In the genomic region with DNA sequence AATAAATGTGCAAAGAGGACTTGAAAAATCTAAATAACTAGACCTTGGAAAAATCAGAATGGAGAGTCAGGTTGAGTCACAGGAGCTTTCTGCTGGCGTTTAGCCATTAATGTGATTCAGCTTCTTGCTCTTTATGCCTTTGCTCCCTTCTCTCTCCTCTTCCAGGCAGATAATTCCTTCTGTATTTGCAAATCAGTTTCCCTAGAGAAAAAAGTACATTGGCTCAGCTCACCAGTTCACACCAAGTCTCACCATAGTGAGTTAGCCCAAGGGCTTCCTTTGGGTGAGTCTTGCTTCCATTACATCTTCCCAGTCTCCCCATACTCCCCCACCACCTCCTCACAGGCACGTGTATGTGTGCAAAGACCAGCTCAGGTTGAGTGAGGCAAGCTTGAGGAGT, we compare ENCODE assay signal across 16 cellular contexts.
DNase-seq lines count a peak whose midpoint lies in the region; ATAC-seq, FAIRE-seq and TF ChIP-seq lines count a peak whose summit lies in the region.
"Had no signal": no experiment of that assay in that cellular context is flagged by ENCODE, and none has a peak within 500 bp of the region (broad histone marks: within the 10 kb centered on the region; RNA-seq: fewer than 3 reads in every experiment).

No MANE protein-coding gene starts in this region.

- H3K36me3 Mint-ChIP-seq in T-helper 2 cell treated with Interferon-gamma antibody and Interleukin-4, amounts not matched to agents 5 μg/mL and 100 μg/mL, for 36 hours (ENCODE audit: low read depth), result no peaks in the 10 kb centered on the region
- no peaks in the 10 kb centered on the region for H3K36me3 Mint-ChIP-seq in activated T-cell treated with anti-CD3 and anti-CD28 coated beads, Interleukin-2, amount 50 U/mL, for 72 hours (ENCODE audit: insufficient read depth in 2 of 2)

- H2AFZ ChIP-seq in osteoblast (ENCODE audit: low read length), result peak overlapping the region; percentile 75

- BruUV-seq in Panc1 (replicated peaks; lab: Mats Ljungman, UMichigan), result no TSS peak

- H3K9me3 ChIP-seq in Panc1 (ENCODE audit: control insufficient read depth, insufficient read depth, low read depth, low read length), result no peaks in the 10 kb centered on the region
- H3K9me3 ChIP-seq in osteoblast (ENCODE audit: low read depth, low read length), result no peaks in the 10 kb centered on the region
- H3K9me3 ChIP-seq: gastrocnemius medialis had no signal

- no peak for TF ChIP-seq CTCF in Panc1 (IDR thresholded peaks at IDR 0.05)
- TF ChIP-seq CTCF in epithelial cell of esophagus (IDR thresholded peaks at IDR 0.05; ENCODE audit: insufficient read depth, low read depth, low read length, missing control alignments), result no peak
- TF ChIP-seq CTCF in osteoblast (IDR thresholded peaks at IDR 0.05; ENCODE audit: extremely low read depth, low read depth, low read length), result no peak

- H3K27me3 ChIP-seq in Panc1 (ENCODE audit: control insufficient read depth, insufficient read depth, low read length) (0 out of 2 replicates have a peak, but pooled peaks cover 3% of the 10 kb centered on the region), osteoblast (ENCODE audit: insufficient read depth, low read length) (peaks cover 5% of the 10 kb centered on the region)
- H3K27me3 ChIP-seq: gastrocnemius medialis had no signal

- peak; percentile 90 for DNase-seq in EH (ENCODE audit: low read depth)
- DNase-seq in Panc1 (ENCODE audit: low read depth, low spot score), result peak; percentile 25
- peak; percentile 91 for DNase-seq in epithelial cell of esophagus (ENCODE audit: low read depth)
- peak; percentile 85 for DNase-seq in osteoblast (ENCODE audit: insufficient read length, low spot score, missing footprints)
- DNase-seq in frontal cortex (ENCODE audit: low spot score in 2 of 2), result no peak
- DNase-seq in T-helper 2 cell treated with Interferon-gamma antibody and Interleukin-4, amounts not matched to agents 5 μg/mL and 100 μg/mL, for 36 hours (ENCODE audit: low spot score), result no peak
- DNase-seq in activated T-cell treated with anti-CD3 and anti-CD28 coated beads, Interleukin-2, amount 50 U/mL, for 72 hours, result no peak
- no peak for DNase-seq in SHP77 (lab: John Stamatoyannopoulos, UW)
- DNase-seq: activated CD8-positive, alpha-beta memory T cell treated with anti-CD3 and anti-CD28 coated beads, Interleukin-2, amount 50 U/mL, for 4 hours; anterior cingulate cortex; Calu3; gastrocnemius medialis; posterior cingulate gyrus; T-helper 9 cell had no signal

- H3K27ac ChIP-seq in Panc1 (ENCODE audit: low read length) (no peak overlapping the region), osteoblast (ENCODE audit: low read depth, low read length) (peak overlapping the region; percentile 79)
- H3K27ac ChIP-seq: gastrocnemius medialis had no signal

- CTCF ChIA-PET in Panc1 (lab: Charles Lee), result no interaction called here

- peaks cover 1% of the 10 kb centered on the region for H3K4me1 Mint-ChIP-seq in T-helper 2 cell treated with Interferon-gamma antibody and Interleukin-4, amounts not matched to agents 5 μg/mL and 100 μg/mL, for 36 hours (ENCODE audit: low read depth)
- H3K4me1 Mint-ChIP-seq in activated T-cell treated with anti-CD3 and anti-CD28 coated beads, Interleukin-2, amount 50 U/mL, for 72 hours (ENCODE audit: low read depth), result no peaks in the 10 kb centered on the region

- FAIRE-seq in frontal cortex (lab: Jason Lieb, UNC), result no peak
- FAIRE-seq: GM12878 had no signal

- POLR2A ChIA-PET in Panc1 (lab: Charles Lee), result no interaction called here

- no peaks in the 10 kb centered on the region for H3K4me1 ChIP-seq in Panc1 (ENCODE audit: control insufficient read depth, insufficient read depth, low read length)
- H3K4me1 ChIP-seq in osteoblast (ENCODE audit: insufficient read depth, low read length), result peaks cover 15% of the 10 kb centered on the region
- H3K4me1 ChIP-seq: gastrocnemius medialis had no signal

- H3K4me2 ChIP-seq in osteoblast (ENCODE audit: insufficient read depth, low read length), result peak overlapping the region; percentile 46

- H3K9me3 Mint-ChIP-seq in T-helper 2 cell treated with Interferon-gamma antibody and Interleukin-4, amounts not matched to agents 5 μg/mL and 100 μg/mL, for 36 hours, result no peaks in the 10 kb centered on the region
- H3K9me3 Mint-ChIP-seq in activated T-cell treated with anti-CD3 and anti-CD28 coated beads, Interleukin-2, amount 50 U/mL, for 72 hours, result no peaks in the 10 kb centered on the region

- no peak overlapping the region for H3K4me3 Mint-ChIP-seq in T-helper 2 cell treated with Interferon-gamma antibody and Interleukin-4, amounts not matched to agents 5 μg/mL and 100 μg/mL, for 36 hours
- no peak overlapping the region for H3K4me3 Mint-ChIP-seq in activated T-cell treated with anti-CD3 and anti-CD28 coated beads, Interleukin-2, amount 50 U/mL, for 72 hours

- H3K36me3 ChIP-seq in Panc1 (ENCODE audit: control insufficient read depth, insufficient read depth, low read length) (no peaks in the 10 kb centered on the region), osteoblast (ENCODE audit: insufficient read depth, low read length) (no peaks in the 10 kb centered on the region)
- H3K36me3 ChIP-seq: gastrocnemius medialis had no signal

- H3K79me2 ChIP-seq in osteoblast (ENCODE audit: insufficient read depth, low read length), result no peaks in the 10 kb centered on the region

- intact Hi-C loops in Panc1 (cut with micrococcal nuclease; ENCODE audit: unreplicated experiment), result loop anchor here (5.0 kb wide), 1 partner anchor 511 kb away; no protein-coding TSS in a partner anchor

- no peak; the same call in 1 of the 2 replicates for ATAC-seq in Panc1
- ATAC-seq in activated T-cell treated with anti-CD3 and anti-CD28 coated beads, Interleukin-2, amount 50 U/mL, for 72 hours (replicated peaks in 1 of 2), result no peak
- ATAC-seq: gastrocnemius medialis, GM12878 had no signal

- peaks cover 22% of the 10 kb centered on the region for H3K27me3 Mint-ChIP-seq in T-helper 2 cell treated with Interferon-gamma antibody and Interleukin-4, amounts not matched to agents 5 μg/mL and 100 μg/mL, for 36 hours (ENCODE audit: low read depth)
- no peaks in the 10 kb centered on the region for H3K27me3 Mint-ChIP-seq in activated T-cell treated with anti-CD3 and anti-CD28 coated beads, Interleukin-2, amount 50 U/mL, for 72 hours (ENCODE audit: low read depth)

- H3K4me3 ChIP-seq in Panc1 (ENCODE audit: low read depth in 2 of 2, low read length in 2 of 2) (no peak overlapping the region), epithelial cell of esophagus (ENCODE audit: low read length) (no peak overlapping the region), osteoblast (ENCODE audit: insufficient read depth, low read length) (no peak overlapping the region)
- H3K4me3 ChIP-seq: gastrocnemius medialis, GM12878, lung had no signal

- in situ Hi-C loops in Panc1 (cut with HindIII; ENCODE audit: low pct_unique_long_range_greater_than_20kb, low sequenced_read_pairs), result no loop called here

- no peak overlapping the region for H3K27ac Mint-ChIP-seq in T-helper 2 cell treated with Interferon-gamma antibody and Interleukin-4, amounts not matched to agents 5 μg/mL and 100 μg/mL, for 36 hours
- H3K27ac Mint-ChIP-seq in activated T-cell treated with anti-CD3 and anti-CD28 coated beads, Interleukin-2, amount 50 U/mL, for 72 hours, result no peak overlapping the region

- no peaks in the 10 kb centered on the region for H4K20me1 ChIP-seq in osteoblast (ENCODE audit: insufficient read depth, low read length)

Comparison
In these comparisons a context has a peak if more than half of its experiments do, and no peak if none do; other contexts are left out.
1. DNase-seq: peak in EH (single experiment), Panc1 (single experiment), epithelial cell of esophagus (single experiment) and osteoblast (single experiment); none in frontal cortex (0 of 2), T-helper 2 cell treated with Interferon-gamma antibody and Interleukin-4, amounts not matched to agents 5 μg/mL and 100 μg/mL, for 36 hours (single experiment), activated T-cell treated with anti-CD3 and anti-CD28 coated beads, Interleukin-2, amount 50 U/mL, for 72 hours (0 of 2) and SHP77 (0 of 2).